In genomic region chr3:140863481-140864084, GRCh38 we compare ENCODE assay signal across 8 cellular contexts.
DNase-seq lines count a peak whose midpoint lies in the region; ATAC-seq and TF ChIP-seq lines count a peak whose summit lies in the region.

No MANE protein-coding gene starts in this region.

- H3K9me3 ChIP-seq in MM.1S (replicated peaks; ENCODE audit: insufficient read depth, low read length): no peaks in the 10 kb centered on the region

- no peaks in the 10 kb centered on the region for H3K27me3 ChIP-seq in MM.1S (replicated peaks; ENCODE audit: insufficient read depth, low read length)

- no peak overlapping the region for H3K27ac ChIP-seq in MM.1S (ENCODE audit: low read length)

- no peaks in the 10 kb centered on the region for H3K79me2 ChIP-seq in MM.1S (ENCODE audit: low read length)

- H3K4me3 ChIP-seq in AG09309 (ENCODE audit: control insufficient read depth, low read depth, low read length) (no peak overlapping the region), MM.1S (ENCODE audit: low read length) (no peak overlapping the region)

- no peak for ATAC-seq in HG03039 (IDR thresholded peaks at IDR 0.05; ENCODE audit: unreplicated experiment)

- peaks cover 2 to 5% (median 4%) of the 10 kb centered on the region in 5 experiments for H3K9me3 Mint-ChIP-seq in brain

- H3K36me3 Mint-ChIP-seq in brain: no peaks in the 10 kb centered on the region

- H2AFZ ChIP-seq in MM.1S (ENCODE audit: low read length): peak overlapping the region; percentile 41

- H3K4me2 ChIP-seq in MM.1S (ENCODE audit: low read depth, low read length): peak overlapping the region; percentile 63

- no peak overlapping the region for H3K9ac ChIP-seq in MM.1S (ENCODE audit: low read length)

- no peak overlapping the region for H3K27ac Mint-ChIP-seq in brain

- H3K4me1 Mint-ChIP-seq in brain: no peaks in the 10 kb centered on the region

- TF ChIP-seq CTCF in AG09309 (IDR thresholded peaks at IDR 0.05; ENCODE audit: control insufficient read depth, insufficient read depth, low read depth, low read length, missing control alignments): peak; percentile 45
- TF ChIP-seq CTCF in GM13977 (IDR thresholded peaks at IDR 0.05; ENCODE audit: extremely low read depth, insufficient read depth, missing control alignments): peak; percentile 57
- peak; percentile 54 for TF ChIP-seq CTCF in MM.1S (IDR thresholded peaks at IDR 0.05; ENCODE audit: low read length)
- peak; percentile 78 to 83 for TF ChIP-seq CTCF in brain (conservative IDR thresholded peaks at IDR 0.05)

- H3F3A ChIP-seq in MM.1S (ENCODE audit: insufficient read depth, low read length): 0 out of 2 replicates have a peak, but pooled peaks cover 5% of the 10 kb centered on the region

- no peaks in the 10 kb centered on the region for H4K20me1 ChIP-seq in MM.1S (ENCODE audit: insufficient read depth, low read length)

- no peaks in the 10 kb centered on the region for H3K36me3 ChIP-seq in MM.1S (replicated peaks; ENCODE audit: insufficient read depth, low read length)

- H3K4me1 ChIP-seq in MM.1S (ENCODE audit: low read length): peaks cover 16% of the 10 kb centered on the region

- H3K9me2 ChIP-seq in MM.1S (replicated peaks; ENCODE audit: insufficient read depth, low read length): no peaks in the 10 kb centered on the region

- peaks cover 7% of the 10 kb centered on the region for H3K27me3 Mint-ChIP-seq in brain

- in situ Hi-C loops in GM13977 (cut with MboI; ENCODE audit: low pct_unique_long_range_greater_than_20kb, low sequenced_read_pairs, unreplicated experiment): no loop called here

- no peak overlapping the region for H3K4me3 Mint-ChIP-seq in brain

- peak; percentile 18 for DNase-seq in AG09309 (ENCODE audit: low read depth)
- peak; percentile 30 for DNase-seq in GM13977 (ENCODE audit: low spot score)
- peak; percentile 70 for DNase-seq in MM.1S
- peak; percentile 61 for DNase-seq in SHP77 treated with DMSO at 0.1 percent for 48 hours (lab: John Stamatoyannopoulos, UW)
- peak; percentile 60 for DNase-seq in islet precursor cell
- peak; percentile 3 to 26 (median 16) for DNase-seq in stimulated activated CD4-positive, alpha-beta T cell treated with anti-CD3 and anti-CD28 coated beads, TNF-alpha, amount 100 ng/mL, for 48 hours (ENCODE audit: low read depth in 3 of 3)

Comparison
In these comparisons a context has a peak if more than half of its experiments do, and no peak if none do; other contexts are left out.
1. DNase-seq: peak in every context shown above with its lines; median percentile 70 in MM.1S; 61 in SHP77 treated with DMSO at 0.1 percent for 48 hours; 60 in islet precursor cell; 30 in GM13977; 18 in AG09309; 16 in stimulated activated CD4-positive, alpha-beta T cell treated with anti-CD3 and anti-CD28 coated beads, TNF-alpha, amount 100 ng/mL, for 48 hours.